14 cellular contexts compared by ENCODE assay signal in the genomic region with DNA sequence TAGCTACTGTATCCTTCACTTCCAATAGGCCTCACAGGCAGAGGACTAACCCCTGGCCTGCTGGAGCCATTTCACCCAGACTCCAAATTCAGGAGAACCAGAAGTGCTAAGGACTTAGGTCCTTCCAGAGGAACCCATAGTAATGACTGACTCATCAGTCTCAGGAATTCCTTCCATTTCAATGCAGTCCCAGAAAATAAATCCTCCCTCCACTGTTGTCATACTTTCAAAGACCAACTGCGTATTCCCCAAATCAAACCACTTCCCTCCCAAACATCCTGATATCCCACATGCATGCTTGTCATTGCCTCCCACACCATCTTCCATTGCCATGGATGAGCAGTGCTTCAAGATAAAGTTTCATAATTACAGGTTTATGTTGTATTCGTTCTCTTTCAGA. TPM values are rescaled to one million over a fixed set of nuclear protein-coding genes. Genes with fewer than 3 reads are reported as not detected.
DNase-seq lines count a peak whose midpoint lies in the region; ATAC-seq and TF ChIP-seq lines count a peak whose summit lies in the region.
"Had no signal": no experiment of that assay in that cellular context is flagged by ENCODE, and none has a peak within 500 bp of the region (broad histone marks: within the 10 kb centered on the region; RNA-seq: fewer than 3 reads in every experiment).

No MANE protein-coding gene starts in this region.

- dilution Hi-C loops in mammary epithelial cell (cut with HindIII; ENCODE audit: low sequenced_read_pairs): no loop called here

- H3K4me1 Mint-ChIP-seq in HFFc6 (ENCODE audit: low read depth): peaks cover 92% of the 10 kb centered on the region

- BruUV-seq in mammary epithelial cell (replicated peaks; lab: Mats Ljungman, UMichigan): no TSS peak

- no peak overlapping the region for H3K27ac ChIP-seq in mammary epithelial cell (ENCODE audit: insufficient read depth, low read depth, low read length)
- H3K27ac ChIP-seq: gastroesophageal sphincter had no signal

- H2AFZ ChIP-seq in mammary epithelial cell (ENCODE audit: low read depth, low read length): peak overlapping the region; percentile 37

- no peak overlapping the region for H3K4me2 ChIP-seq in mammary epithelial cell (ENCODE audit: insufficient read depth, low read depth, low read length)

- no peaks in the 10 kb centered on the region for H3K9me3 ChIP-seq in mammary epithelial cell (replicated peaks; ENCODE audit: insufficient read depth, low read length)
- H3K9me3 ChIP-seq: gastroesophageal sphincter had no signal

- H3K4me3 Mint-ChIP-seq in HFFc6: peak overlapping the region; percentile 35
- H3K4me3 Mint-ChIP-seq: activated naive CD8-positive, alpha-beta T cell treated with anti-CD3 and anti-CD28 coated beads for 36 hours; stimulated activated naive CD8-positive, alpha-beta T cell treated with anti-CD3 and anti-CD28 coated beads, Interleukin-15, Interleukin-2, amounts not matched to agents 100 ng/mL and 50 ng/mL, for 24 hours had no signal

- H3K4me3 ChIP-seq in mammary epithelial cell (replicated peaks in 1 of 3; ENCODE audit: insufficient read depth in 1 of 3, low read depth in 2 of 3, low read length in 3 of 3): no peak overlapping the region
- H3K4me3 ChIP-seq in kidney epithelial cell (ENCODE audit: low read depth, low read length): no peak overlapping the region
- H3K4me3 ChIP-seq: gastroesophageal sphincter had no signal

- H3K4me1 ChIP-seq in mammary epithelial cell (ENCODE audit: insufficient read depth, low read length): peaks cover 8% of the 10 kb centered on the region
- H3K4me1 ChIP-seq: gastroesophageal sphincter had no signal

- intact Hi-C loops in mammary epithelial cell (cut with micrococcal nuclease): no loop called here

- ATAC-seq in GM21529 (IDR thresholded peaks at IDR 0.05; ENCODE audit: unreplicated experiment) (no peak), GM18873 (IDR thresholded peaks at IDR 0.05; ENCODE audit: low FRiP score, unreplicated experiment) (no peak)
- ATAC-seq: gastroesophageal sphincter had no signal

- in situ Hi-C loops in mammary epithelial cell (cut with MboI; ENCODE audit: low sequenced_read_pairs in 2 of 2): no loop called here

- DNase-seq in HFFc6: peak; percentile 63
- DNase-seq in mammary epithelial cell: peak; percentile 36
- peak; percentile 23 for DNase-seq in kidney epithelial cell (ENCODE audit: low read depth)
- DNase-seq in SKM-1 treated with dmso at 0.1 percent for 144 hours (lab: John Stamatoyannopoulos, UW; ENCODE audit: unreplicated experiment): no peak
- no peak for DNase-seq in Ammon's horn (ENCODE audit: low spot score)
- DNase-seq: activated naive CD8-positive, alpha-beta T cell treated with anti-CD3 and anti-CD28 coated beads for 36 hours; NCI-H1092; NCI-H2227 treated with DMSO at 0.1 percent for 48 hours; stimulated activated CD4-positive, alpha-beta T cell treated with anti-CD3 and anti-CD28 coated beads, Interleukin-4, amount 100 ng/mL, for 4 hours; T-helper 1 cell had no signal

- no peaks in the 10 kb centered on the region for H3K9me3 Mint-ChIP-seq in HFFc6
- H3K9me3 Mint-ChIP-seq: stimulated activated naive CD8-positive, alpha-beta T cell treated with anti-CD3 and anti-CD28 coated beads, Interleukin-15, Interleukin-2, amounts not matched to agents 100 ng/mL and 50 ng/mL, for 24 hours had no signal

- CTCF ChIA-PET in mammary epithelial cell (lab: Charles Lee; ENCODE audit: low non-redundant PET): no interaction called here

- WGBS in mammary epithelial cell (ENCODE audit: low coverage, missing lambda C conversion rate): 92% methylated on average over 2 of the region's 2 CpGs

- TF ChIP-seq CTCF in HFFc6 (IDR thresholded peaks at IDR 0.05): no peak
- TF ChIP-seq CTCF in mammary epithelial cell (conservative IDR thresholded peaks at IDR 0.05 in 1 of 2, IDR thresholded peaks at IDR 0.05 in 1 of 2; ENCODE audit: extremely low read depth in 1 of 2, insufficient read depth in 1 of 2, low read depth in 1 of 2, low read length in 2 of 2): no peak
- no peak for TF ChIP-seq CTCF in kidney epithelial cell (IDR thresholded peaks at IDR 0.05; ENCODE audit: insufficient read depth, low read length, poor library complexity, severe bottlenecking)

- H3K27ac Mint-ChIP-seq in HFFc6: peak overlapping the region; percentile 74
- H3K27ac Mint-ChIP-seq: activated naive CD8-positive, alpha-beta T cell treated with anti-CD3 and anti-CD28 coated beads for 36 hours; stimulated activated naive CD8-positive, alpha-beta T cell treated with anti-CD3 and anti-CD28 coated beads, Interleukin-15, Interleukin-2, amounts not matched to agents 100 ng/mL and 50 ng/mL, for 24 hours had no signal

- no peaks in the 10 kb centered on the region for H3K27me3 Mint-ChIP-seq in HFFc6 (ENCODE audit: insufficient read depth)
- H3K27me3 Mint-ChIP-seq: activated naive CD8-positive, alpha-beta T cell treated with anti-CD3 and anti-CD28 coated beads for 36 hours had no signal

- H3K79me2 ChIP-seq in mammary epithelial cell (ENCODE audit: insufficient read depth, low read length): no peaks in the 10 kb centered on the region

- H3K9ac ChIP-seq in mammary epithelial cell (ENCODE audit: insufficient read depth, low read length): no peak overlapping the region

- H3K36me3 ChIP-seq in mammary epithelial cell (ENCODE audit: insufficient read depth, low read length): no peaks in the 10 kb centered on the region
- H3K36me3 ChIP-seq in kidney epithelial cell (ENCODE audit: control insufficient read depth, insufficient read depth, low read length): no peaks in the 10 kb centered on the region
- H3K36me3 ChIP-seq: gastroesophageal sphincter had no signal

- H3K27me3 ChIP-seq in mammary epithelial cell (ENCODE audit: insufficient read depth, low read length): no peaks in the 10 kb centered on the region
- H3K27me3 ChIP-seq in kidney epithelial cell (ENCODE audit: control insufficient read depth, insufficient read depth, low read length): no peaks in the 10 kb centered on the region
- H3K27me3 ChIP-seq: gastroesophageal sphincter had no signal

- peaks cover 17% of the 10 kb centered on the region; the same call in 1 of the 2 replicates for H3K36me3 Mint-ChIP-seq in HFFc6 (ENCODE audit: low read depth)

- H4K20me1 ChIP-seq in mammary epithelial cell (ENCODE audit: insufficient read depth, low read length): no peaks in the 10 kb centered on the region

RNA-seq across cellular contexts. Expression of a gene that starts 31.8 kb away (rescaled TPM):
- 100 to 1,000 TPM; 263 to 375 (median 316) TPM for total RNA-seq in HFFc6 (2021; fragmentation: NEBNext Ultra II Directional; extraction: Animal tissue kit (Norgen Biotek cat#: 25700))
- total RNA-seq in mammary epithelial cell (100 to 1,000 TPM in 1 of 2 donors, 10 to 100 TPM in 1; 74.2 to 228 TPM), kidney epithelial cell (101 and 109 TPM in 2 replicates)
- 148 TPM for polyA plus RNA-seq in mammary epithelial cell
- polyA minus RNA-seq in mammary epithelial cell: 174 TPM

Comparison
In these comparisons a context has a peak if more than half of its experiments do, and no peak if none do; other contexts are left out.
1. DNase-seq: peak in HFFc6 (single experiment), mammary epithelial cell (single experiment) and kidney epithelial cell (single experiment); none in SKM-1 treated with dmso at 0.1 percent for 144 hours (single experiment) and Ammon's horn (single experiment).